In genomic region chr3:66378256-66378655, GRCh38 we compare ENCODE assay signal across 8 cellular contexts.
A peak's percentile ranks its signal among the peaks of the same experiment; 100 is the strongest.
DNase-seq lines count a peak whose midpoint lies in the region; ATAC-seq and TF ChIP-seq lines count a peak whose summit lies in the region.

No MANE protein-coding gene starts in this region.

- H3K9me3 Mint-ChIP-seq in CD14-positive monocyte (peaks cover 0 to 2% (median 0%) of the 10 kb centered on the region in 7 donors), glutamatergic neuron (ENCODE audit: unreplicated experiment) (no peaks in the 10 kb centered on the region)

- H3K4me1 ChIP-seq in transverse colon, result peaks cover 8 to 24% (median 16%) of the 10 kb centered on the region in 4 donors

- H3K36me3 Mint-ChIP-seq in CD14-positive monocyte, result peaks cover 59 to 69% of the 10 kb centered on the region in 2 donors
- no peaks in the 10 kb centered on the region for H3K36me3 Mint-ChIP-seq in glutamatergic neuron (ENCODE audit: unreplicated experiment)

- TF ChIP-seq CTCF in CD14-positive monocyte (IDR thresholded peaks at IDR 0.05), result peak; percentile 34
- TF ChIP-seq CTCF in glutamatergic neuron (IDR thresholded peaks at IDR 0.05; ENCODE audit: partially characterized antibody, unreplicated experiment), result peak; percentile 80
- peak; percentile 41 to 53 (median 48) for TF ChIP-seq CTCF in transverse colon (IDR thresholded peaks at IDR 0.05)

- 52 to 59% methylated on average over 5 of the region's 5 CpGs for WGBS in transverse colon (ENCODE audit: low coverage in 1 of 2), 2 donors

- DNase-seq in CD14-positive monocyte (ENCODE audit: low spot score) (no peak), glutamatergic neuron (peak; percentile 59), transverse colon (no peak), NOMO-1 treated with DMSO at 0.1 percent for 48 hours (lab: John Stamatoyannopoulos, UW; ENCODE audit: unreplicated experiment) (no peak)
- DNase-seq in Jurkat, Clone E6-1 (ENCODE audit: low read depth, low spot score), result peak; percentile 69
- DNase-seq in activated T-cell treated with anti-CD3 and anti-CD28 coated beads, Interleukin-2, amount 50 U/mL, for 1 hour, result peak; percentile 51

- peaks cover 0 to 58% (median 27%) of the 10 kb centered on the region in 4 donors for H3K36me3 ChIP-seq in transverse colon

- TF ChIP-seq EP300 in transverse colon (IDR thresholded peaks at IDR 0.05; ENCODE audit: low read depth), result no peak

- H3K4me3 Mint-ChIP-seq in CD14-positive monocyte, result no peak overlapping the region
- no peak overlapping the region for H3K4me3 Mint-ChIP-seq in glutamatergic neuron (ENCODE audit: unreplicated experiment)

- peak overlapping the region in 3 of 4 donors; percentile 1 to 8 (median 6) for H3K27ac ChIP-seq in transverse colon

- no peak overlapping the region; the same call in 1 of the 2 replicates for H3K4me3 ChIP-seq in Jurkat, Clone E6-1 (ENCODE audit: low read length)
- H3K4me3 ChIP-seq in transverse colon, result no peak overlapping the region

- H3K4me1 Mint-ChIP-seq in CD14-positive monocyte (no peaks in the 10 kb centered on the region), glutamatergic neuron (ENCODE audit: low read depth, unreplicated experiment) (peaks cover 6% of the 10 kb centered on the region)

- no peak for ATAC-seq in HG02938 (IDR thresholded peaks at IDR 0.05; ENCODE audit: unreplicated experiment)
- no peak for ATAC-seq in GM19035 (IDR thresholded peaks at IDR 0.05; ENCODE audit: unreplicated experiment)

- in situ Hi-C loops in transverse colon (cut with MboI; ENCODE audit: low pct_ligation_motif_present in 1 of 4, low pct_unique_long_range_greater_than_20kb in 1 of 4, low sequenced_read_pairs in 3 of 4), result no loop called here

- no peaks in the 10 kb centered on the region for H3K27me3 ChIP-seq in transverse colon

- H3K27me3 Mint-ChIP-seq in CD14-positive monocyte (ENCODE audit: low read depth in 3 of 3) (no peaks in the 10 kb centered on the region), glutamatergic neuron (ENCODE audit: unreplicated experiment) (peaks cover 1% of the 10 kb centered on the region)

- no peak for TF ChIP-seq POLR2A in transverse colon (IDR thresholded peaks at IDR 0.05)

- intact Hi-C loops in CD14-positive monocyte (cut with micrococcal nuclease) (no loop called here), transverse colon (cut with DNase I; ENCODE audit: low total_unique reads) (loop anchor here (10.0 kb wide), 1 partner anchor 93 kb away; no protein-coding TSS in a partner anchor)

- H3K9me3 ChIP-seq in transverse colon, result no peaks in the 10 kb centered on the region

- H3K27ac Mint-ChIP-seq in CD14-positive monocyte, result no peak overlapping the region
- no peak overlapping the region for H3K27ac Mint-ChIP-seq in glutamatergic neuron (ENCODE audit: unreplicated experiment)

Comparison
In these comparisons a context has a peak if more than half of its experiments do, and no peak if none do; other contexts are left out.
1. DNase-seq: peak in Jurkat, Clone E6-1 (single experiment), activated T-cell treated with anti-CD3 and anti-CD28 coated beads, Interleukin-2, amount 50 U/mL, for 1 hour (single experiment) and glutamatergic neuron (single experiment); none in CD14-positive monocyte (single experiment), transverse colon (single experiment) and NOMO-1 treated with DMSO at 0.1 percent for 48 hours (single experiment).
2. Peak in every context shown above with its lines, with median percentiles within 50 percentile points of each other: CTCF ChIP-seq.